18 cellular contexts compared by ENCODE assay signal in the genomic region with DNA sequence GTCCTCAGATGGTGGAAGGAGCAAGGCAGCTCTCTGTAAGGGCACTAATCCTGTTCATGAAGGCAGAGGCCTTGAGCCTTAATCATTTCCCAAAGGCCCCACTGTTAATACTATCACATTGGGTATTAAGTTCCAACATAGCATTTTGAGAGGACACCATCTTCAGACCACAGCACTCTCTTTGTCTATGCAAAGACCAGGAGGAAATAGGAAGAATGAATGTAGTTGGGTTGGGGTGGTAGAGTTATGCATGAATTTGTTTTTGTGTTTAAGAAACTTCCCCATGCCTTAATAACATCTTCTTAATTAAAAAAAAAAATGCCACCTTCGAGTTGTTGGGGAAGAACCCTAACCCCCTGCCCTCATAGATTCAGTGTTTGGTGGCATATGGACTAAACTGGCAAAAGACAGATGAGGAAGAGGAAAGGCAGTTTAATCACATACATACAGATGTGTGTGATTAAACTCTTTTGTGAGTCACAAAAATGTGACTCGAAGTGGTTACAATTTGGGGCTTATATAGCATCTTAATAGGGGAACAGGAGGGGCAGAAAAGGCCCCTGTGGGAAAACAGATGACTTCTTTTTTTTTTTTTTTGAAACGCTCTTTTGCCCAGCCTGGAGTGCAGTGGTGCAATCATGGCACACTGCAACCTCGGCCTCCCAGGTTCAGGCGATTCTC. TPM values are rescaled to one million over a fixed set of nuclear protein-coding genes. Genes with fewer than 3 reads are reported as not detected.
DNase-seq lines count a peak whose midpoint lies in the region; ATAC-seq, FAIRE-seq and TF ChIP-seq lines count a peak whose summit lies in the region.
"Had no signal": no experiment of that assay in that cellular context is flagged by ENCODE, and none has a peak within 500 bp of the region (broad histone marks: within the 10 kb centered on the region; RNA-seq: fewer than 3 reads in every experiment).

No MANE protein-coding gene starts in this region.

- H3K4me3 ChIP-seq in GM12878 = no peak overlapping the region
- H3K4me3 ChIP-seq in smooth muscle cell = no peak overlapping the region
- H3K4me3 ChIP-seq: mucosa of descending colon, ovary had no signal

- no peak for DNase-seq in stimulated activated naive CD8-positive, alpha-beta T cell treated with anti-CD3 and anti-CD28 coated beads, Interleukin-15, Interleukin-2, amounts not matched to agents 100 U/mL and 50 U/mL, for 24 hours
- no peak for DNase-seq in stimulated activated naive CD8-positive, alpha-beta T cell treated with anti-CD3 and anti-CD28 coated beads, Interleukin-15, amount 100 ng/mL, for 72 hours
- DNase-seq in NAMALWA (ENCODE audit: low spot score) (peak; percentile 9), GM12878 (ENCODE audit: low read depth, low spot score) (no peak), stromal cell of bone marrow (ENCODE audit: low read depth) (peak; percentile 25), NCI-H1436 (lab: John Stamatoyannopoulos, UW) (no peak), smooth muscle cell (lab: John Stamatoyannopoulos, UW; ENCODE audit: unreplicated experiment) (no peak), NCI-H748 treated with DMSO at 0.1 percent for 48 hours (lab: John Stamatoyannopoulos, UW) (no peak)
- DNase-seq: ACHN, mucosa of descending colon, NCI-H1105, NCI-H2227 treated with DMSO at 0.1 percent for 48 hours, ovary, small intestine, SW 1271 had no signal

- peaks cover 12% of the 10 kb centered on the region for H3K79me2 ChIP-seq in GM12878 (ENCODE audit: control insufficient read depth, insufficient read depth, low read length)
- H3K79me2 ChIP-seq in smooth muscle cell (ENCODE audit: low read depth) = no peaks in the 10 kb centered on the region

- intact Hi-C loops in GM12878 (cut with micrococcal nuclease; ENCODE audit: unreplicated experiment) = no loop called here

- RAD21 ChIA-PET in GM12878 (lab: Charles Lee; ENCODE audit: unreplicated experiment) = no interaction called here

- no peak for TF ChIP-seq EP300 in GM12878 (IDR thresholded peaks at IDR 0.05; ENCODE audit: borderline replicate concordance in 1 of 2, control insufficient read depth in 1 of 2, low read depth in 2 of 2, low read length in 2 of 2)

- H3K27ac ChIP-seq in GM12878 (ENCODE audit: control insufficient read depth, insufficient read depth) (no peak overlapping the region), smooth muscle cell (ENCODE audit: low read depth) (no peak overlapping the region)
- H3K27ac ChIP-seq: ovary had no signal

- no peak for TF ChIP-seq POLR2A in GM12878 (IDR thresholded peaks at IDR 0.05; ENCODE audit: low read depth, low read length)

- SMC1A ChIA-PET in GM12878 (lab: Charles Lee; ENCODE audit: uncharacterized antibody, unreplicated experiment) = interaction anchor here (0.6 kb wide), 1 partner anchor 1019 kb away, joined by 3 read pairs; no protein-coding TSS in a partner anchor

- H3K36me3 ChIP-seq in GM12878 (ENCODE audit: control insufficient read depth in 2 of 2, insufficient read depth in 2 of 2, low read length in 1 of 2) (peaks cover 21 to 29% of the 10 kb centered on the region in 2 experiments), smooth muscle cell (ENCODE audit: low read depth) (no peaks in the 10 kb centered on the region)
- H3K36me3 ChIP-seq: ovary had no signal

- WGBS in GM12878 (ENCODE audit: insufficient coverage, insufficient replicate concordance, low lambda C conversion rate, missing lambda C conversion rate) = 42% methylated on average over 4 of the region's 5 CpGs
- WGBS in smooth muscle cell (ENCODE audit: low lambda C conversion rate) = 74% methylated on average over 5 of the region's 5 CpGs

- CTCF ChIA-PET in GM12878 (lab: Yijun Ruan, JAX) = no interaction called here

- H3K27me3 ChIP-seq in GM12878 (replicated peaks in 1 of 2; ENCODE audit: control insufficient read depth in 2 of 2, insufficient read depth in 2 of 2, low read length in 1 of 2) (no peaks in the 10 kb centered on the region), smooth muscle cell (ENCODE audit: low read depth) (no peaks in the 10 kb centered on the region)
- H3K27me3 ChIP-seq: ovary had no signal

- peak overlapping the region in 1 of 2 donors; percentile 16 for H3K27ac Mint-ChIP-seq in stimulated activated naive CD8-positive, alpha-beta T cell treated with anti-CD3 and anti-CD28 coated beads, Interleukin-15, amount 100 ng/mL, for 72 hours

- FAIRE-seq in GM12878 (lab: Jason Lieb, UNC) = no peak
- FAIRE-seq: HTR-8/SVneo, kidney, small intestine had no signal

- TF ChIP-seq CTCF in GM12878 (IDR thresholded peaks at IDR 0.05 in 2 of 3, conservative IDR thresholded peaks at IDR 0.05 in 1 of 3; ENCODE audit: control insufficient read depth in 2 of 3, extremely low read depth in 1 of 3, insufficient read depth in 1 of 3, low read depth in 3 of 3, low read length in 3 of 3) (no peak), smooth muscle cell (IDR thresholded peaks at IDR 0.05; ENCODE audit: borderline replicate concordance, insufficient read depth, poor library complexity, severe bottlenecking) (no peak)

- no peaks in the 10 kb centered on the region for H3K27me3 Mint-ChIP-seq in stimulated activated naive CD8-positive, alpha-beta T cell treated with anti-CD3 and anti-CD28 coated beads, Interleukin-15, amount 100 ng/mL, for 72 hours

- POLR2A ChIA-PET in GM12878 (lab: Charles Lee) = interaction anchor here (0.6 to 0.7 kb wide), 3 partner anchors 15 to 21 kb away, joined by 3 to 4 read pairs (median 4); no protein-coding TSS in a partner anchor

- H3K4me1 ChIP-seq in GM12878 (ENCODE audit: control insufficient read depth, insufficient read depth, low read length) (peaks cover 23% of the 10 kb centered on the region), smooth muscle cell (ENCODE audit: low read depth) (no peaks in the 10 kb centered on the region)

- H3K9ac ChIP-seq in GM12878 (ENCODE audit: control insufficient read depth, insufficient read depth, low read length) (no peak overlapping the region), smooth muscle cell (ENCODE audit: low read depth) (no peak overlapping the region)

- peaks cover 53% of the 10 kb centered on the region for H3K4me1 Mint-ChIP-seq in stimulated activated naive CD8-positive, alpha-beta T cell treated with anti-CD3 and anti-CD28 coated beads, Interleukin-15, amount 100 ng/mL, for 72 hours

- H3F3A ChIP-seq in smooth muscle cell (ENCODE audit: low read depth) = no peaks in the 10 kb centered on the region

- H3K9me3 ChIP-seq in GM12878 (replicated peaks; ENCODE audit: control insufficient read depth, insufficient read depth, low read length) = no peaks in the 10 kb centered on the region; the same call in 2 of the 3 replicates
- H3K9me3 ChIP-seq in smooth muscle cell (replicated peaks; ENCODE audit: low read depth) = no peaks in the 10 kb centered on the region
- H3K9me3 ChIP-seq: mucosa of descending colon, ovary had no signal

- H4K20me1 ChIP-seq in GM12878 (ENCODE audit: control insufficient read depth, insufficient read depth) = no peaks in the 10 kb centered on the region
- peaks cover 10% of the 10 kb centered on the region for H4K20me1 ChIP-seq in smooth muscle cell (ENCODE audit: low read depth)

- ATAC-seq in stimulated activated naive CD8-positive, alpha-beta T cell treated with anti-CD3 and anti-CD28 coated beads, Interleukin-15, Interleukin-2, amounts not matched to agents 100 U/mL and 50 U/mL, for 24 hours = peak; percentile 24
- ATAC-seq in stimulated activated naive CD8-positive, alpha-beta T cell treated with anti-CD3 and anti-CD28 coated beads, Interleukin-15, amount 100 ng/mL, for 72 hours = no peak
- no peak for ATAC-seq in GM12878
- ATAC-seq: mucosa of descending colon had no signal

- H3K4me2 ChIP-seq in GM12878 (ENCODE audit: control insufficient read depth, insufficient read depth) (no peak overlapping the region), smooth muscle cell (no peak overlapping the region)

- no peak overlapping the region for H3K4me3 Mint-ChIP-seq in stimulated activated naive CD8-positive, alpha-beta T cell treated with anti-CD3 and anti-CD28 coated beads, Interleukin-15, amount 100 ng/mL, for 72 hours

- BruUV-seq in GM12878 (replicated peaks; lab: Mats Ljungman, UMichigan) = no TSS peak

- no peaks in the 10 kb centered on the region for H3K9me3 Mint-ChIP-seq in stimulated activated naive CD8-positive, alpha-beta T cell treated with anti-CD3 and anti-CD28 coated beads, Interleukin-15, amount 100 ng/mL, for 72 hours

- in situ Hi-C loops in GM12878 (cut with MboI) = loop anchor here (25.0 kb wide), 1 partner anchor 1930 kb away; no protein-coding TSS in a partner anchor

- TF ChIP-seq RAD21 in GM12878 (IDR thresholded peaks at IDR 0.05; ENCODE audit: insufficient read depth, low read depth, low read length) = no peak

- no peak overlapping the region for H2AFZ ChIP-seq in GM12878 (ENCODE audit: control insufficient read depth, low read depth, low read length)
- no peak overlapping the region for H2AFZ ChIP-seq in smooth muscle cell (ENCODE audit: low read depth)

RNA-seq across cellular contexts. Expression of a gene that starts 35.0 kb away (rescaled TPM):
- not detected in 2 replicates for total RNA-seq in GM12878 (2013; cell fraction: nucleolus; rRNA removed)
- under 0.01 TPM in 1 of 2 replicates, not detected in the other for total RNA-seq in GM12878 (2014; rRNA removed)
- total RNA-seq in GM12878 (2014; rRNA removed; fragmentation: Illumina TruSeq; extraction: Trizol) = not detected in 2 replicates
- total RNA-seq in GM12878 (2021) = not detected in 2 replicates
- polyA plus RNA-seq in GM12878 (2011; ENCODE audit: low read depth) = 0.47 TPM
- not detected in 2 replicates for polyA plus RNA-seq in GM12878 (2011; rRNA removed)
- polyA plus RNA-seq in GM12878 (2011; cell fraction: cytosol; rRNA removed) = not detected in 2 replicates
- not detected in 2 replicates for polyA plus RNA-seq in GM12878 (2011; cell fraction: nucleus; rRNA removed)
- polyA plus RNA-seq in GM12878 (2012) = 1.5 and 1.6 TPM in 2 replicates
- not detected in 2 replicates for polyA plus RNA-seq in GM12878 (2014; fragmentation: Illumina TruSeq; extraction: Trizol)
- polyA plus RNA-seq in GM12878 (2014; fragmentation: Nextera tagmentation; extraction: Ambion mirVana) = under 1 TPM; 0.03 to 0.18 TPM
- 0.03 and 0.13 TPM in 2 replicates for polyA plus RNA-seq in GM12878 (2014; rRNA removed)
- polyA plus RNA-seq in GM12878 (2016; fragmentation: Nextera tagmentation; extraction: Ambion mirVana) = under 1 TPM; 0.07 to 0.08 TPM
- not detected in 2 replicates for polyA minus RNA-seq in GM12878 (2011; rRNA and poly(A)+ RNA removed)
- polyA minus RNA-seq in GM12878 (2011; cell fraction: cytosol; rRNA and poly(A)+ RNA removed) = not detected in 2 replicates
- polyA minus RNA-seq in GM12878 (2011; cell fraction: nucleus; rRNA and poly(A)+ RNA removed) = not detected in 2 replicates
- not detected in 2 replicates for total RNA-seq in smooth muscle cell
- polyA plus RNA-seq in smooth muscle cell = not detected in 2 replicates
- total RNA-seq: glomerular endothelial cell had no signal

RNA-seq across cellular contexts. Expression of a gene that starts 59.0 kb away (rescaled TPM):
- total RNA-seq in GM12878 (2013; cell fraction: nucleolus; rRNA removed) = 138 and 141 TPM in 2 replicates
- total RNA-seq in GM12878 (2014; rRNA removed) (96.8 and 113 TPM in 2 replicates), GM12878 (2014; rRNA removed; fragmentation: Illumina TruSeq; extraction: Trizol) (82.4 and 83.5 TPM in 2 replicates), GM12878 (2021) (62.8 and 66.6 TPM in 2 replicates), smooth muscle cell (37.9 and 39.8 TPM in 2 replicates)
- 43.0 TPM for polyA plus RNA-seq in GM12878 (2011; ENCODE audit: low read depth)
- polyA plus RNA-seq in GM12878 (2011; rRNA removed) (102 and 157 TPM in 2 replicates), GM12878 (2014; fragmentation: Illumina TruSeq; extraction: Trizol) (84.0 and 109 TPM in 2 replicates), GM12878 (2014; fragmentation: Nextera tagmentation; extraction: Ambion mirVana) (10 to 100 TPM; 33.2 to 57.4 TPM), GM12878 (2014; rRNA removed) (72.7 and 82.3 TPM in 2 replicates), GM12878 (2016; fragmentation: Nextera tagmentation; extraction: Ambion mirVana) (10 to 100 TPM; 97.7 to 99.9 TPM), smooth muscle cell (24.0 TPM in 2 replicates)
- polyA plus RNA-seq in GM12878 (2011; cell fraction: cytosol; rRNA removed) = 63.2 and 70.0 TPM in 2 replicates
- polyA plus RNA-seq in GM12878 (2011; cell fraction: nucleus; rRNA removed) = 46.5 and 48.6 TPM in 2 replicates
- 52.2 and 61.1 TPM in 2 replicates for polyA plus RNA-seq in GM12878 (2012)
- polyA minus RNA-seq in GM12878 (2011; rRNA and poly(A)+ RNA removed) = 102 and 122 TPM in 2 replicates
- 48.9 and 67.8 TPM in 2 replicates for polyA minus RNA-seq in GM12878 (2011; cell fraction: cytosol; rRNA and poly(A)+ RNA removed)
- polyA minus RNA-seq in GM12878 (2011; cell fraction: nucleus; rRNA and poly(A)+ RNA removed) = 43.5 and 48.1 TPM in 2 replicates

Comparison
In these comparisons a context has a peak if more than half of its experiments do, and no peak if none do; other contexts are left out.
1. DNase-seq: peak in NAMALWA (single experiment) and stromal cell of bone marrow (single experiment); none in stimulated activated naive CD8-positive, alpha-beta T cell treated with anti-CD3 and anti-CD28 coated beads, Interleukin-15, Interleukin-2, amounts not matched to agents 100 U/mL and 50 U/mL, for 24 hours (single experiment), stimulated activated naive CD8-positive, alpha-beta T cell treated with anti-CD3 and anti-CD28 coated beads, Interleukin-15, amount 100 ng/mL, for 72 hours (0 of 2), GM12878 (single experiment), NCI-H1436 (single experiment), smooth muscle cell (single experiment) and NCI-H748 treated with DMSO at 0.1 percent for 48 hours (single experiment).